ENCODE assay signal across 7 cellular contexts in the genomic region with DNA sequence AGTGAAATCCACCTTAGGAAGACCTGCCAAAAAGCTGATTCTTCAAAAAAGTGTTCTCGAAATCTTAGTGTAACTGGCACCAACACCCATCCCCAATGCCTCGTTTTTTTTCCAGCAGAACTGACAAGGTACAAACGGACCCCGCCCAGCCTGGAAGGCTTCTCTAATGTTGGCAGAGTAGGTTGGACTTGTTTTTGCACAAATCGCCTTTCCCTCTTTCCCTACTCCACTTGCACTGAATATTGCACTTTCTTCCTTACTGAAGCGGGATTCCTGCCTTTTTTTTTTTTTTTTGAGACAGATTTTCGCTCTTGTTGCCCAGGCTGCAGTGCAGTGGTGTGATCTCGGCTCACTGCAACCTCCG. TPM values are rescaled to one million over a fixed set of nuclear protein-coding genes. Genes with fewer than 3 reads are reported as not detected.
DNase-seq lines count a peak whose midpoint lies in the region; ATAC-seq, FAIRE-seq and TF ChIP-seq lines count a peak whose summit lies in the region.

No MANE protein-coding gene starts in this region.

- peaks cover 50% of the 10 kb centered on the region for H3K4me1 Mint-ChIP-seq in activated T-cell treated with anti-CD3 and anti-CD28 coated beads, Interleukin-2, amount 50 U/mL, for 72 hours (ENCODE audit: low read depth)
- peaks cover 7% of the 10 kb centered on the region for H3K4me1 Mint-ChIP-seq in glutamatergic neuron (ENCODE audit: low read depth, unreplicated experiment)

- no peak for TF ChIP-seq CTCF in glutamatergic neuron (IDR thresholded peaks at IDR 0.05; ENCODE audit: partially characterized antibody, unreplicated experiment)

- no peaks in the 10 kb centered on the region for H3K27me3 Mint-ChIP-seq in activated T-cell treated with anti-CD3 and anti-CD28 coated beads, Interleukin-2, amount 50 U/mL, for 72 hours (ENCODE audit: low read depth)
- H3K27me3 Mint-ChIP-seq in glutamatergic neuron (ENCODE audit: unreplicated experiment), result peaks cover 2% of the 10 kb centered on the region

- H3K4me3 Mint-ChIP-seq in activated T-cell treated with anti-CD3 and anti-CD28 coated beads, Interleukin-2, amount 50 U/mL, for 72 hours, result peak overlapping the region; percentile 100
- peak overlapping the region; percentile 98 for H3K4me3 Mint-ChIP-seq in glutamatergic neuron (ENCODE audit: unreplicated experiment)

- H3K27ac Mint-ChIP-seq in activated T-cell treated with anti-CD3 and anti-CD28 coated beads, Interleukin-2, amount 50 U/mL, for 72 hours, result peak overlapping the region; percentile 99
- H3K27ac Mint-ChIP-seq in glutamatergic neuron (ENCODE audit: unreplicated experiment), result peak overlapping the region; percentile 95

- peak; percentile 0 for ATAC-seq in HG03354 (IDR thresholded peaks at IDR 0.05; ENCODE audit: poor library complexity, severe bottlenecking, unreplicated experiment)
- ATAC-seq in activated T-cell treated with anti-CD3 and anti-CD28 coated beads, Interleukin-2, amount 50 U/mL, for 72 hours (replicated peaks in 1 of 2), result no peak
- ATAC-seq in GM18520 (IDR thresholded peaks at IDR 0.05; ENCODE audit: unreplicated experiment), result no peak

- DNase-seq in GM04504 (ENCODE audit: low read depth) (peak; percentile 5), glutamatergic neuron (no peak), pons (ENCODE audit: low spot score) (peak; percentile 24), H54 (ENCODE audit: insufficient read length, low spot score) (no peak)
- DNase-seq in activated T-cell treated with anti-CD3 and anti-CD28 coated beads, Interleukin-2, amount 50 U/mL, for 72 hours, result peak; percentile 5 to 17

- no peaks in the 10 kb centered on the region for H3K9me3 Mint-ChIP-seq in activated T-cell treated with anti-CD3 and anti-CD28 coated beads, Interleukin-2, amount 50 U/mL, for 72 hours
- H3K9me3 Mint-ChIP-seq in glutamatergic neuron (ENCODE audit: unreplicated experiment), result peaks cover 3% of the 10 kb centered on the region

- no peak for TF ChIP-seq POLR2A in H54 (IDR thresholded peaks at IDR 0.05; ENCODE audit: low read depth, low read length)

- peaks cover 4 to 14% of the 10 kb centered on the region in 2 donors for H3K36me3 Mint-ChIP-seq in activated T-cell treated with anti-CD3 and anti-CD28 coated beads, Interleukin-2, amount 50 U/mL, for 72 hours (ENCODE audit: insufficient read depth in 2 of 2)
- no peaks in the 10 kb centered on the region for H3K36me3 Mint-ChIP-seq in glutamatergic neuron (ENCODE audit: unreplicated experiment)

- FAIRE-seq in H54 (lab: Jason Lieb, UNC), result no peak

RNA-seq across cellular contexts. Expression of gene TIMMDC1, which starts 0.5 kb away (rescaled TPM):
- 10 to 100 TPM; 89.6 to 89.9 TPM for total RNA-seq in activated T-cell treated with anti-CD3 and anti-CD28 coated beads, Interleukin-2, amount 50 U/mL, for 72 hours
- 75.4 TPM for total RNA-seq in glutamatergic neuron (ENCODE audit: unreplicated experiment)

RNA-seq across cellular contexts. Expression of gene POGLUT1, which starts 29.0 kb away (rescaled TPM):
- 10 to 100 TPM; 35.4 to 48.4 TPM for total RNA-seq in activated T-cell treated with anti-CD3 and anti-CD28 coated beads, Interleukin-2, amount 50 U/mL, for 72 hours
- total RNA-seq in glutamatergic neuron (ENCODE audit: unreplicated experiment), result 17.4 TPM

RNA-seq across cellular contexts. Expression of gene TMEM39A, which starts 34.4 kb away (rescaled TPM):
- 10 to 100 TPM; 47.7 to 67.4 TPM for total RNA-seq in activated T-cell treated with anti-CD3 and anti-CD28 coated beads, Interleukin-2, amount 50 U/mL, for 72 hours
- 22.8 TPM for total RNA-seq in glutamatergic neuron (ENCODE audit: unreplicated experiment)

Comparison
In these comparisons a context has a peak if more than half of its experiments do, and no peak if none do; other contexts are left out.
1. DNase-seq: peak in GM04504 (single experiment), activated T-cell treated with anti-CD3 and anti-CD28 coated beads, Interleukin-2, amount 50 U/mL, for 72 hours (2 of 2) and pons (single experiment); none in glutamatergic neuron (single experiment) and H54 (single experiment).